ENCODE assay signal across 13 cellular contexts in genomic region chr1:6053206-6053546, GRCh38.
"Had no signal": no experiment of that assay in that cellular context is flagged by ENCODE, and none has a peak within 500 bp of the region (broad histone marks: within the 10 kb centered on the region; RNA-seq: fewer than 3 reads in every experiment).

No MANE protein-coding gene starts in this region.

- ATAC-seq: activated naive CD8-positive, alpha-beta T cell treated with anti-CD3 and anti-CD28 coated beads, Interleukin-2, amount 50 U/mL, for 24 hours; upper lobe of right lung had no signal

- H3K4me1 ChIP-seq: ascending aorta, foreskin keratinocyte, pancreas had no signal

- H3K27ac Mint-ChIP-seq: activated CD4-positive, alpha-beta T cell treated with anti-CD3 and anti-CD28 coated beads, Interleukin-2, amount 10 ng/mL, durations not matched to agents 7 days and 5 days; activated naive CD8-positive, alpha-beta T cell treated with anti-CD3 and anti-CD28 coated beads, Interleukin-2, amount 50 U/mL, for 24 hours; nephron progenitor cell; stimulated activated naive CD8-positive, alpha-beta T cell treated with anti-CD3 and anti-CD28 coated beads, Interleukin-15, Interleukin-2, amounts not matched to agents 100 ng/mL and 50 ng/mL, for 24 hours had no signal

- H3K9me3 Mint-ChIP-seq: activated CD4-positive, alpha-beta T cell treated with anti-CD3 and anti-CD28 coated beads, Interleukin-2, amount 10 ng/mL, durations not matched to agents 7 days and 5 days; activated naive CD8-positive, alpha-beta T cell treated with anti-CD3 and anti-CD28 coated beads, Interleukin-2, amount 50 U/mL, for 24 hours; nephron progenitor cell; stimulated activated naive CD8-positive, alpha-beta T cell treated with anti-CD3 and anti-CD28 coated beads, Interleukin-15, Interleukin-2, amounts not matched to agents 100 ng/mL and 50 ng/mL, for 24 hours had no signal

- H3K36me3 ChIP-seq: ascending aorta, pancreas, upper lobe of right lung had no signal

- H3K27me3 ChIP-seq: ascending aorta, pancreas, upper lobe of right lung had no signal

- H3K27ac ChIP-seq: ascending aorta, foreskin keratinocyte, pancreas, upper lobe of right lung had no signal

- H3K4me3 ChIP-seq: ascending aorta, pancreas, upper lobe of right lung had no signal

- H3K9me3 ChIP-seq: ascending aorta, pancreas, upper lobe of right lung had no signal

- DNase-seq: activated CD4-positive, alpha-beta T cell treated with anti-CD3 and anti-CD28 coated beads, Interleukin-2, amount 10 ng/mL, durations not matched to agents 7 days and 5 days; activated effector memory CD4-positive, alpha-beta T cell treated with anti-CD3 and anti-CD28 coated beads, Interleukin-2, amount 50 U/mL, for 16 hours; activated naive CD8-positive, alpha-beta T cell treated with anti-CD3 and anti-CD28 coated beads, Interleukin-2, amount 50 U/mL, for 24 hours; activated T-cell treated with anti-CD3 and anti-CD28 coated beads for 4 hours; nephron progenitor cell; stimulated activated CD4-positive, alpha-beta T cell treated with anti-CD3 and anti-CD28 coated beads, Interleukin-12 subunit alpha, Interleukin-12 subunit beta, amount 100 ng/mL, for 4 hours; stimulated activated CD4-positive, alpha-beta T cell treated with anti-CD3 and anti-CD28 coated beads, Interleukin-2, amount 100 ng/mL, for 48 hours; stimulated activated CD8-positive, alpha-beta memory T cell treated with anti-CD3 and anti-CD28 coated beads, Interleukin-4, amount 100 ng/mL, for 48 hours; upper lobe of right lung had no signal

- H3K27me3 Mint-ChIP-seq: activated CD4-positive, alpha-beta T cell treated with anti-CD3 and anti-CD28 coated beads, Interleukin-2, amount 10 ng/mL, durations not matched to agents 7 days and 5 days; activated naive CD8-positive, alpha-beta T cell treated with anti-CD3 and anti-CD28 coated beads, Interleukin-2, amount 50 U/mL, for 24 hours; stimulated activated naive CD8-positive, alpha-beta T cell treated with anti-CD3 and anti-CD28 coated beads, Interleukin-15, Interleukin-2, amounts not matched to agents 100 ng/mL and 50 ng/mL, for 24 hours had no signal

- H3K4me3 Mint-ChIP-seq: activated CD4-positive, alpha-beta T cell treated with anti-CD3 and anti-CD28 coated beads, Interleukin-2, amount 10 ng/mL, durations not matched to agents 7 days and 5 days; activated naive CD8-positive, alpha-beta T cell treated with anti-CD3 and anti-CD28 coated beads, Interleukin-2, amount 50 U/mL, for 24 hours; nephron progenitor cell; stimulated activated naive CD8-positive, alpha-beta T cell treated with anti-CD3 and anti-CD28 coated beads, Interleukin-15, Interleukin-2, amounts not matched to agents 100 ng/mL and 50 ng/mL, for 24 hours had no signal
